ENCODE assay signal across 15 cellular contexts in the genomic region with DNA sequence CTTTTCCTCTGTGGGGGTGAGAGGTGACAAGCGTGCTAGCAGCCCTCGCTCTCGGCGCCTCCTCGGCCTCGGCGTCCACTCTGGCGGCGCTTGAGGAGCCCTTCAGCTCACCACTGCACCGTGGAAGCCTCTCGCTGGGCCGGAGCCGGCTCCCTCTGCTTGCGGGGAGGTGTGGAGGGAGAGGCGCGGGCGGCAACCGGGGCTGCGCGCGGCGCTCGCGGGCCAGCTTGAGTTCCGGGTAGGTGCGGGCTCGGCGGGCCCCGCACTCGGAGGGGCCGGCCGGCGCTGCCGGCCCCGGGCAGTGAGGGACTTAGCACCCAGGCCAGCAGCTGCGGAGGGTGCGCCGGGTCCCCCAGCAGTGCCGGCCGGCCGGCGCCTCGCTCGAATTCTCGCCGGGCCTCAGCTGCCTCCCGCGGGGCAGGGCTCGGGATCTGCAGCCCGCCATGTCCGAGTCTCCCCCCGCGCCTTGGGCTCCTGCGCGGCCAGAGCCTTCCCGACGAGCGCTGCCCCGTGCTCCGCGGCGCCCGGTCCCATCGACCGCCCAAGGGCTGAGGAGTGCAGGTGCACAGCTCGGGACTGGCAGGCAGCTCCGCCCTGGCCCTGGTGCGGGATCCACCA.
A peak's percentile ranks its signal among the peaks of the same experiment; 100 is the strongest.
DNase-seq lines count a peak whose midpoint lies in the region; ATAC-seq and TF ChIP-seq lines count a peak whose summit lies in the region.
"Had no signal": no experiment of that assay in that cellular context is flagged by ENCODE, and none has a peak within 500 bp of the region (broad histone marks: within the 10 kb centered on the region; RNA-seq: fewer than 3 reads in every experiment).

No MANE protein-coding gene starts in this region.

- H3K9ac ChIP-seq in SK-N-SH = no peak overlapping the region

- peaks cover 0 to 6% of the 10 kb centered on the region in 2 experiments; a peak in 3 of 4 replicates for H3K4me1 ChIP-seq in SK-N-SH (ENCODE audit: control insufficient read depth in 1 of 2, insufficient read depth in 2 of 2, low read depth in 1 of 2, low read length in 1 of 2)
- peaks cover 0 to 7% (median 0%) of the 10 kb centered on the region in 12 donors for H3K4me1 ChIP-seq in heart left ventricle

- intact Hi-C loops in heart left ventricle (cut with DNase I) = no loop called here

- TF ChIP-seq RAD21 in SK-N-SH (IDR thresholded peaks at IDR 0.05; ENCODE audit: low read length) = no peak

- TF ChIP-seq POLR2A in heart left ventricle (IDR thresholded peaks at IDR 0.05) = no peak

- H3K4me2 ChIP-seq in SK-N-SH = no peak overlapping the region

- no peak overlapping the region for H3K4me3 Mint-ChIP-seq in osteocyte (ENCODE audit: unreplicated experiment)
- H3K4me3 Mint-ChIP-seq: activated T-cell treated with anti-CD3 and anti-CD28 coated beads, Interleukin-2, amount 50 U/mL, for 72 hours had no signal

- no peaks in the 10 kb centered on the region for H3K9me2 ChIP-seq in SK-N-SH

- no peaks in the 10 kb centered on the region for H3K4me1 Mint-ChIP-seq in osteocyte (ENCODE audit: unreplicated experiment)

- H3K27ac ChIP-seq in SK-N-SH (ENCODE audit: low read depth in 2 of 2, low read length in 1 of 2) = no peak overlapping the region
- no peak overlapping the region for H3K27ac ChIP-seq in heart left ventricle

- ATAC-seq in heart left ventricle (peak in 2 of 4 donors; percentile 46 to 51), HG03342 (IDR thresholded peaks at IDR 0.05; ENCODE audit: unreplicated experiment) (no peak), GM18873 (IDR thresholded peaks at IDR 0.05; ENCODE audit: low FRiP score, unreplicated experiment) (no peak), HG03097 (IDR thresholded peaks at IDR 0.05; ENCODE audit: low FRiP score, unreplicated experiment) (no peak)
- ATAC-seq: activated T-cell treated with anti-CD3 and anti-CD28 coated beads, Interleukin-2, amount 50 U/mL, for 72 hours; esophagus mucosa had no signal

- 69% methylated on average over 19 of the region's 68 CpGs for WGBS in SK-N-SH (ENCODE audit: low lambda C conversion rate)
- 14 to 37% (median 16%) methylated on average over 23 to 68 of the region's 68 CpGs for WGBS in heart left ventricle, 4 donors

- no peaks in the 10 kb centered on the region for H3K9me3 Mint-ChIP-seq in osteocyte (ENCODE audit: unreplicated experiment)

- CTCF ChIA-PET in AG04449 (lab: Yijun Ruan, JAX) (interaction anchor here (0.6 to 2.1 kb wide), 4 partner anchors 9 to 398 kb away, joined by 3 to 10 read pairs (median 7); no protein-coding TSS in a partner anchor), SK-N-SH (lab: Yijun Ruan, JAX) (interaction anchor here (1.1 to 4.8 kb wide), 6 partner anchors 9 to 220 kb away, joined by 3 to 36 read pairs (median 5); no protein-coding TSS in a partner anchor)

- H3K9me3 ChIP-seq in SK-N-SH (no peaks in the 10 kb centered on the region), heart left ventricle (peaks cover 0 to under 1% (median 0%) of the 10 kb centered on the region in 12 donors)

- H3K27me3 ChIP-seq in SK-N-SH (ENCODE audit: insufficient read depth) = no peaks in the 10 kb centered on the region
- H3K27me3 ChIP-seq in heart left ventricle = peaks cover 0 to 78% (median 16%) of the 10 kb centered on the region in 9 donors

- H3K27me3 Mint-ChIP-seq in osteocyte (ENCODE audit: unreplicated experiment) = peaks cover 14% of the 10 kb centered on the region

- TF ChIP-seq EP300 in SK-N-SH (IDR thresholded peaks at IDR 0.05; ENCODE audit: borderline replicate concordance in 1 of 2, low read depth in 1 of 2, low read length in 1 of 2) = no peak

- H3K36me3 Mint-ChIP-seq in osteocyte (ENCODE audit: unreplicated experiment) = no peaks in the 10 kb centered on the region

- H2AFZ ChIP-seq in SK-N-SH (ENCODE audit: low read depth) = no peak overlapping the region

- H4K20me1 ChIP-seq in SK-N-SH (ENCODE audit: insufficient read depth) = no peaks in the 10 kb centered on the region

- no peak for DNase-seq in AG04449 (ENCODE audit: low read depth, low spot score)
- DNase-seq in SK-N-SH = peak; percentile 72
- peak in 2 of 5 donors; percentile 28 to 60 for DNase-seq in heart left ventricle
- DNase-seq in osteocyte (ENCODE audit: extremely low spot score, unreplicated experiment) = peak; percentile 79
- no peak for DNase-seq in NCI-H1436 treated with DMSO at 0.1 percent for 48 hours (lab: John Stamatoyannopoulos, UW)
- DNase-seq: activated T-cell treated with anti-CD3 and anti-CD28 coated beads, Interleukin-2, amount 50 U/mL, for 72 hours; DND-41; kidney; NCI-H510A; SIG-M5; stimulated activated CD4-positive, alpha-beta T cell treated with anti-CD3 and anti-CD28 coated beads, Interleukin-4, amount 100 ng/mL, for 4 hours had no signal

- no peak overlapping the region for H3K27ac Mint-ChIP-seq in osteocyte (ENCODE audit: unreplicated experiment)
- H3K27ac Mint-ChIP-seq: activated T-cell treated with anti-CD3 and anti-CD28 coated beads, Interleukin-2, amount 50 U/mL, for 72 hours had no signal

- no peaks in the 10 kb centered on the region for H3F3A ChIP-seq in SK-N-SH (replicated peaks; ENCODE audit: insufficient read depth)

- H3K36me3 ChIP-seq in SK-N-SH (replicated peaks in 1 of 2; ENCODE audit: control insufficient read depth in 1 of 2, insufficient read depth in 2 of 2, low read length in 1 of 2) (peaks cover 0 to 61% of the 10 kb centered on the region in 2 experiments), heart left ventricle (no peaks in the 10 kb centered on the region)

- no peak for TF ChIP-seq CTCF in AG04449 (IDR thresholded peaks at IDR 0.05; ENCODE audit: insufficient read depth, low read length, missing control alignments)
- no peak for TF ChIP-seq CTCF in SK-N-SH (IDR thresholded peaks at IDR 0.05)
- TF ChIP-seq CTCF in heart left ventricle (IDR thresholded peaks at IDR 0.05) = no peak
- TF ChIP-seq CTCF in osteocyte (IDR thresholded peaks at IDR 0.05) = no peak

- peaks cover 61% of the 10 kb centered on the region for H3K79me2 ChIP-seq in SK-N-SH (ENCODE audit: insufficient read depth)

- H3K4me3 ChIP-seq in AG04449 (ENCODE audit: low read depth, low read length) (peak overlapping the region; percentile 30), SK-N-SH (ENCODE audit: low read depth in 2 of 2, low read length in 1 of 2) (peak overlapping the region in 1 of 2 experiments; percentile 30; a peak in 1 of 4 replicates), heart left ventricle (peak overlapping the region in 10 of 12 donors; percentile 3 to 49 (median 34))

- POLR2A ChIA-PET in AG04449 (lab: Yijun Ruan, JAX) (interaction anchor here (0.6 to 2.1 kb wide), 3 partner anchors 12 to 97 kb away, joined by 3 to 10 read pairs (median 4); no protein-coding TSS in a partner anchor), SK-N-SH (lab: Yijun Ruan, JAX) (interaction anchor here (0.6 kb wide), 1 partner anchor 13 kb away, joined by 3 read pairs; no protein-coding TSS in a partner anchor)

TF ChIP-seq in SK-N-SH, 30 proteins besides CTCF, POLR2A, EP300 and RAD21:
- TF ChIP-seq RCOR1 (IDR thresholded peaks at IDR 0.05; ENCODE audit: low read length) (no peak), MEF2A (IDR thresholded peaks at IDR 0.05; ENCODE audit: borderline replicate concordance, low read depth) (no peak), POLR2AphosphoS5 (IDR thresholded peaks at IDR 0.05; ENCODE audit: low read depth, low read length) (no peak), FOXJ3 (CRISPR knock-in tag; IDR thresholded peaks at IDR 0.05) (no peak), NRF1 (IDR thresholded peaks at IDR 0.05; ENCODE audit: low read depth, low read length) (no peak), FOXM1 (IDR thresholded peaks at IDR 0.05; ENCODE audit: low read depth) (no peak), TAF1 (IDR thresholded peaks at IDR 0.05; ENCODE audit: borderline replicate concordance, low read depth, low read length) (no peak), RXRA (IDR thresholded peaks at IDR 0.05; ENCODE audit: borderline replicate concordance, low read depth) (no peak), CHD2 (IDR thresholded peaks at IDR 0.05; ENCODE audit: low read length, partially characterized antibody) (no peak), YY1 (IDR thresholded peaks at IDR 0.05; ENCODE audit: low read depth) (no peak), FOSL2 (IDR thresholded peaks at IDR 0.05; ENCODE audit: borderline replicate concordance, low read depth) (no peak), GATA2 (CRISPR knock-in tag; IDR thresholded peaks at IDR 0.05) (no peak), GABPA (IDR thresholded peaks at IDR 0.05; ENCODE audit: low read depth) (no peak), TCF12 (IDR thresholded peaks at IDR 0.05) (no peak), JUND (IDR thresholded peaks at IDR 0.05) (no peak), SMC3 (IDR thresholded peaks at IDR 0.05; ENCODE audit: low read depth, low read length) (no peak)
- TF ChIP-seq, protein P1, sequence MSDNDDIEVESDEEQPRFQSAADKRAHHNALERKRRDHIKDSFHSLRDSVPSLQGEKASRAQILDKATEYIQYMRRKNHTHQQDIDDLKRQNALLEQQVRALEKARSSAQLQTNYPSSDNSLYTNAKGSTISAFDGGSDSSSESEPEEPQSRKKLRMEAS (IDR thresholded peaks at IDR 0.05; ENCODE audit: low read depth) = no peak

Comparison
In these comparisons a context has a peak if more than half of its experiments do, and no peak if none do; other contexts are left out.
1. DNase-seq: peak in SK-N-SH (single experiment) and osteocyte (single experiment); none in AG04449 (single experiment) and NCI-H1436 treated with DMSO at 0.1 percent for 48 hours (single experiment).